In genomic region chr4:73257995-73258667, GRCh38 we compare ENCODE assay signal across 1 cellular context.
TF ChIP-seq lines count a peak whose summit lies in the region.

No MANE protein-coding gene starts in this region.

TF ChIP-seq in K562, 482 proteins besides CTCF, POLR2A, EP300 and RAD21 (continued from another document and continues in another):
- TF ChIP-seq MYBL2 (IDR thresholded peaks at IDR 0.05; ENCODE audit: low read depth) (no peak), MYBL2 (CRISPR knock-in tag; IDR thresholded peaks at IDR 0.05; ENCODE audit: borderline replicate concordance) (no peak), FOXK2 (conservative IDR thresholded peaks at IDR 0.05 in 1 of 2, IDR thresholded peaks at IDR 0.05 in 1 of 2; ENCODE audit: low read depth in 2 of 2) (peak in 1 of 2 experiments; percentile 33; a peak in 1 of 4 replicates), ZC3H11A (IDR thresholded peaks at IDR 0.05; ENCODE audit: low read depth, low read length) (no peak), ZKSCAN3 (CRISPR knock-in tag; IDR thresholded peaks at IDR 0.05) (no peak), CHD4 (IDR thresholded peaks at IDR 0.05; ENCODE audit: insufficient read depth, insufficient replicate concordance, low read depth, low read length, poor library complexity, severe bottlenecking) (no peak), RNF2 (IDR thresholded peaks at IDR 0.05) (peak; percentile 22; the same call in 1 of the 2 replicates), SETDB1 (IDR thresholded peaks at IDR 0.05; ENCODE audit: low read length) (no peak), ZBED1 (IDR thresholded peaks at IDR 0.05) (no peak), MBD2 (IDR thresholded peaks at IDR 0.05; ENCODE audit: borderline replicate concordance, low read depth) (no peak), FOXO4 (CRISPR knock-in tag; IDR thresholded peaks at IDR 0.05) (no peak), NELFE (IDR thresholded peaks at IDR 0.05; ENCODE audit: insufficient read depth, insufficient read length) (no peak), TGIF2 (CRISPR knock-in tag; IDR thresholded peaks at IDR 0.05) (0 out of 2 replicates have a peak, but pooled peaks have one; percentile 69), ZBTB43 (CRISPR knock-in tag; IDR thresholded peaks at IDR 0.05) (no peak), HMBOX1 (IDR thresholded peaks at IDR 0.05) (peak; percentile 67; the same call in 1 of the 2 replicates), E2F6 (IDR thresholded peaks at IDR 0.05; ENCODE audit: borderline replicate concordance in 1 of 2, extremely low read depth in 1 of 2, insufficient read depth in 1 of 2, insufficient read length in 1 of 2, low read depth in 1 of 2, low read length in 1 of 2, poor library complexity in 1 of 2, severe bottlenecking in 1 of 2) (peak in 1 of 2 experiments; percentile 38), PML (IDR thresholded peaks at IDR 0.05; ENCODE audit: low read length) (no peak; the same call in 1 of the 2 replicates), ZNF263 (CRISPR knock-in tag; IDR thresholded peaks at IDR 0.05; ENCODE audit: borderline replicate concordance) (peak; percentile 76; the same call in 1 of the 2 replicates), GMEB1 (CRISPR knock-in tag; IDR thresholded peaks at IDR 0.05) (peak; percentile 41; the same call in 1 of the 2 replicates), BMI1 (IDR thresholded peaks at IDR 0.05; ENCODE audit: low read length) (no peak), VEZF1 (CRISPR knock-in tag; IDR thresholded peaks at IDR 0.05) (peak; percentile 99), KLF13 (tag; IDR thresholded peaks at IDR 0.05; ENCODE audit: borderline replicate concordance, low read depth) (no peak), E2F5 (CRISPR knock-in tag; IDR thresholded peaks at IDR 0.05) (no peak), NR2F6 (CRISPR knock-in tag; IDR thresholded peaks at IDR 0.05) (no peak), OTX1 (CRISPR knock-in tag; IDR thresholded peaks at IDR 0.05) (peak; percentile 44; the same call in 1 of the 2 replicates), NR1H2 (CRISPR knock-in tag; IDR thresholded peaks at IDR 0.05) (0 out of 2 replicates have a peak, but pooled peaks have one; percentile 13), ZBTB2 (IDR thresholded peaks at IDR 0.05) (peak; percentile 53; the same call in 1 of the 2 replicates), SMAD4 (CRISPR knock-in tag; conservative IDR thresholded peaks at IDR 0.05) (peak; percentile 89), HDAC2 (IDR thresholded peaks at IDR 0.05) (no peak), HLTF (IDR thresholded peaks at IDR 0.05) (peak; percentile 75; the same call in 1 of the 2 replicates), NONO (IDR thresholded peaks at IDR 0.05; ENCODE audit: low read depth in 2 of 2, low read length in 1 of 2) (0 out of 4 replicates have a peak, but pooled peaks of 1 of the 2 experiments have one; percentile 54), ARID3A (IDR thresholded peaks at IDR 0.05; ENCODE audit: borderline replicate concordance, low read depth, low read length) (no peak), MAZ (CRISPR knock-in tag; conservative IDR thresholded peaks at IDR 0.05 in 1 of 2, IDR thresholded peaks at IDR 0.05 in 1 of 2) (0 out of 4 replicates have a peak, but pooled peaks of 1 of the 2 experiments have one; percentile 69), CC2D1A (IDR thresholded peaks at IDR 0.05) (no peak), POLR3A (IDR thresholded peaks at IDR 0.05; ENCODE audit: borderline replicate concordance, extremely low read depth, insufficient read depth, insufficient read length) (no peak), ZNF395 (CRISPR knock-in tag; IDR thresholded peaks at IDR 0.05) (peak; percentile 18; the same call in 1 of the 2 replicates), NKRF (IDR thresholded peaks at IDR 0.05; ENCODE audit: borderline replicate concordance) (peak; percentile 56; the same call in 1 of the 2 replicates), EGR1 (conservative IDR thresholded peaks at IDR 0.05) (peak; percentile 74; the same call in 1 of the 2 replicates), MTA3 (IDR thresholded peaks at IDR 0.05; ENCODE audit: borderline replicate concordance) (peak; percentile 19; the same call in 1 of the 2 replicates)
